ENCODE assay signal across 1 cellular context in genomic region chr9:97983524-97984187, GRCh38.
A peak's percentile ranks its signal among the peaks of the same experiment; 100 is the strongest.
TF ChIP-seq lines count a peak whose summit lies in the region.

No MANE protein-coding gene starts in this region.

TF ChIP-seq in K562, 482 proteins besides CTCF, POLR2A, EP300 and RAD21 (continued from another document and continues in another):
- TF ChIP-seq STAG1 (CRISPR knock-in tag; IDR thresholded peaks at IDR 0.05; ENCODE audit: borderline replicate concordance) (no peak), TOE1 (IDR thresholded peaks at IDR 0.05; ENCODE audit: borderline replicate concordance) (no peak), TOE1 (CRISPR knock-in tag; IDR thresholded peaks at IDR 0.05; ENCODE audit: borderline replicate concordance, low read depth) (no peak), ZNF175 (CRISPR knock-in tag; IDR thresholded peaks at IDR 0.05; ENCODE audit: low read depth) (no peak), RREB1 (CRISPR knock-in tag; IDR thresholded peaks at IDR 0.05) (no peak), EGR1 (conservative IDR thresholded peaks at IDR 0.05) (peak; percentile 24; the same call in 1 of the 2 replicates), CHD1 (IDR thresholded peaks at IDR 0.05; ENCODE audit: low read length) (peak; percentile 61), MBD2 (IDR thresholded peaks at IDR 0.05; ENCODE audit: borderline replicate concordance, low read depth) (no peak), SMAD3 (CRISPR knock-in tag; conservative IDR thresholded peaks at IDR 0.05) (no peak), CSDE1 (IDR thresholded peaks at IDR 0.05) (no peak), HMG20A (CRISPR knock-in tag; conservative IDR thresholded peaks at IDR 0.05) (no peak), KAT7 (CRISPR knock-in tag; IDR thresholded peaks at IDR 0.05; ENCODE audit: borderline replicate concordance) (no peak), ZNF143 (CRISPR knock-in tag; IDR thresholded peaks at IDR 0.05) (no peak), RFX7 (CRISPR knock-in tag; IDR thresholded peaks at IDR 0.05) (no peak), ZNF79 (CRISPR knock-in tag; IDR thresholded peaks at IDR 0.05; ENCODE audit: low read depth) (no peak), ETS1 (conservative IDR thresholded peaks at IDR 0.05; ENCODE audit: control insufficient read depth, low read depth, low read length) (no peak; the same call in 1 of the 2 replicates), PATZ1 (CRISPR knock-in tag; IDR thresholded peaks at IDR 0.05; ENCODE audit: borderline replicate concordance) (no peak), ZNF518B (CRISPR knock-in tag; IDR thresholded peaks at IDR 0.05) (no peak), ZNF551 (CRISPR knock-in tag; IDR thresholded peaks at IDR 0.05) (no peak), CEBPG (CRISPR knock-in tag; IDR thresholded peaks at IDR 0.05) (no peak), CEBPG (tag; conservative IDR thresholded peaks at IDR 0.05 in 1 of 2, IDR thresholded peaks at IDR 0.05 in 1 of 2) (no peak), HOMEZ (CRISPR knock-in tag; IDR thresholded peaks at IDR 0.05) (no peak), ZNF124 (CRISPR knock-in tag; IDR thresholded peaks at IDR 0.05) (no peak), FOXK2 (conservative IDR thresholded peaks at IDR 0.05 in 1 of 2, IDR thresholded peaks at IDR 0.05 in 1 of 2; ENCODE audit: low read depth in 2 of 2) (no peak), E4F1 (CRISPR knock-in tag; IDR thresholded peaks at IDR 0.05; ENCODE audit: borderline replicate concordance) (no peak), HDGF (IDR thresholded peaks at IDR 0.05) (no peak), VEZF1 (CRISPR knock-in tag; IDR thresholded peaks at IDR 0.05) (no peak), ZNF699 (CRISPR knock-in tag; IDR thresholded peaks at IDR 0.05; ENCODE audit: insufficient replicate concordance) (no peak), XRCC4 (IDR thresholded peaks at IDR 0.05; ENCODE audit: extremely low read depth, insufficient read depth, insufficient read length) (no peak), ARID4B (CRISPR knock-in tag; IDR thresholded peaks at IDR 0.05) (no peak), ZBTB12 (CRISPR knock-in tag; IDR thresholded peaks at IDR 0.05) (no peak)
